In the genomic region with DNA sequence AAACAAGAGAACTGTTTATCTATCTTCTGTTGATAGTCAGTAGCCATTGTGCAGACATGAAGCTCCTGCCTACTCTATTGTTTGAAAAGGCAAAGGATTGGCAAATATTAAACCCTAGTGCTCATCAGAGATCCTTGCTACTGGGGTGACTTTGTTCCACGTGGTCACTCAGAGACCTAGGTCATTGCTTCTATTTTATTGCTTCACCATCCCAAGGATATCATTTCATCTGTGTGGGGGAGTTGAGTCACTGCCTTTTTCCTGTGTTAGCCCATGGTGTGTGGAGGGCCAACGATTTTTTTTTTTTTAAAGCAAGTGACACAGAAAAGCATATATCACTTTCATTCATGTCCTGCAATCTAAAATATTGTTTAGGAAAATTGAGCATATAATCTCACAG, we compare ENCODE assay signal across 14 cellular contexts.
DNase-seq lines count a peak whose midpoint lies in the region; ATAC-seq and TF ChIP-seq lines count a peak whose summit lies in the region.
"Had no signal": no experiment of that assay in that cellular context is flagged by ENCODE, and none has a peak within 500 bp of the region (broad histone marks: within the 10 kb centered on the region; RNA-seq: fewer than 3 reads in every experiment).

No MANE protein-coding gene starts in this region.

- intact Hi-C loops in spleen (cut with DNase I; ENCODE audit: low total_unique reads), result no loop called here

- H3K9me3 ChIP-seq in spleen, result no peaks in the 10 kb centered on the region

- no peak for TF ChIP-seq POLR2A in spleen (IDR thresholded peaks at IDR 0.05)

- H3K27me3 Mint-ChIP-seq in immature natural killer cell (ENCODE audit: low read depth in 3 of 3), result peaks cover 5 to 8% (median 6%) of the 10 kb centered on the region in 3 donors

- ATAC-seq in GM19397 (IDR thresholded peaks at IDR 0.05; ENCODE audit: unreplicated experiment), result no peak
- ATAC-seq: effector memory CD8-positive, alpha-beta T cell had no signal

- H3K27ac Mint-ChIP-seq in immature natural killer cell, result no peak overlapping the region
- H3K27ac Mint-ChIP-seq: activated naive CD8-positive, alpha-beta T cell treated with anti-CD3 and anti-CD28 coated beads for 36 hours; effector memory CD8-positive, alpha-beta T cell had no signal

- no peaks in the 10 kb centered on the region for H3K4me1 Mint-ChIP-seq in immature natural killer cell
- H3K4me1 Mint-ChIP-seq: activated naive CD8-positive, alpha-beta T cell treated with anti-CD3 and anti-CD28 coated beads for 36 hours had no signal

- no peak overlapping the region for H3K4me3 Mint-ChIP-seq in immature natural killer cell
- H3K4me3 Mint-ChIP-seq: activated naive CD8-positive, alpha-beta T cell treated with anti-CD3 and anti-CD28 coated beads for 36 hours; effector memory CD8-positive, alpha-beta T cell; nephron had no signal

- H3K36me3 ChIP-seq in spleen, result no peaks in the 10 kb centered on the region

- H3K4me3 ChIP-seq in fibroblast of the aortic adventitia (ENCODE audit: low read depth, low read length) (no peak overlapping the region), spleen (no peak overlapping the region)

- WGBS in spleen, 5 donors, result 40 to 67% (median 46%) methylated on average over 2 of the region's 2 CpGs

- peak; percentile 63 for DNase-seq in DMS53 (lab: John Stamatoyannopoulos, UW)
- peak; percentile 65 for DNase-seq in HT1080 (ENCODE audit: low read depth)
- DNase-seq in SKM-1 treated with dmso at 0.1 percent for 144 hours (lab: John Stamatoyannopoulos, UW; ENCODE audit: unreplicated experiment), result peak; percentile 73
- peak; percentile 62 for DNase-seq in fibroblast of the aortic adventitia (ENCODE audit: low read depth)
- DNase-seq in immature natural killer cell, result no peak
- DNase-seq in spleen, result no peak
- DNase-seq in CD1c-positive myeloid dendritic cell (ENCODE audit: extremely low spot score), result no peak
- DNase-seq: activated CD4-positive, alpha-beta T cell treated with anti-CD3 and anti-CD28 coated beads, Interleukin-2, amount 50 U/mL, for 4 hours; activated naive CD8-positive, alpha-beta T cell treated with anti-CD3 and anti-CD28 coated beads for 36 hours; activated T-cell treated with anti-CD3 and anti-CD28 coated beads, Interleukin-2, amount 50 U/mL, for 48 hours; Calu3; effector memory CD8-positive, alpha-beta T cell had no signal

- no peaks in the 10 kb centered on the region for H3K4me1 ChIP-seq in spleen

- no peaks in the 10 kb centered on the region for H3K36me3 Mint-ChIP-seq in immature natural killer cell
- H3K36me3 Mint-ChIP-seq: activated naive CD8-positive, alpha-beta T cell treated with anti-CD3 and anti-CD28 coated beads for 36 hours had no signal

- no peak overlapping the region for H3K27ac ChIP-seq in spleen

- no peaks in the 10 kb centered on the region for H3K27me3 ChIP-seq in spleen (replicated peaks in 1 of 7)

- no peak for TF ChIP-seq CTCF in fibroblast of the aortic adventitia (IDR thresholded peaks at IDR 0.05; ENCODE audit: insufficient read depth, low read length)
- no peak for TF ChIP-seq CTCF in spleen (IDR thresholded peaks at IDR 0.05 in 8 of 11, conservative IDR thresholded peaks at IDR 0.05 in 3 of 11)

- H3K9me3 Mint-ChIP-seq in immature natural killer cell, result peaks cover 0 to 4% (median under 1%) of the 10 kb centered on the region in 6 donors
- H3K9me3 Mint-ChIP-seq: activated naive CD8-positive, alpha-beta T cell treated with anti-CD3 and anti-CD28 coated beads for 36 hours had no signal

Comparison
In these comparisons a context has a peak if more than half of its experiments do, and no peak if none do; other contexts are left out.
1. DNase-seq: peak in DMS53 (single experiment), HT1080 (single experiment), SKM-1 treated with dmso at 0.1 percent for 144 hours (single experiment) and fibroblast of the aortic adventitia (single experiment); none in immature natural killer cell (0 of 3), spleen (single experiment) and CD1c-positive myeloid dendritic cell (single experiment).